ENCODE assay signal across 8 cellular contexts in genomic region chr5:127517110-127517479, GRCh38. TPM values are rescaled to one million over a fixed set of nuclear protein-coding genes. Genes with fewer than 3 reads are reported as not detected.
A peak's percentile ranks its signal among the peaks of the same experiment; 100 is the strongest.
DNase-seq lines count a peak whose midpoint lies in the region; ATAC-seq, FAIRE-seq and TF ChIP-seq lines count a peak whose summit lies in the region.

No MANE protein-coding gene starts in this region.

- peaks cover 47% of the 10 kb centered on the region for H3K79me2 ChIP-seq in HepG2 (ENCODE audit: insufficient read depth, low read length)

- POLR2A ChIA-PET in HepG2 (lab: Yijun Ruan, JAX) = interaction anchor here (1.3 kb wide), 1 partner anchor 1578 kb away, joined by 3 read pairs; no protein-coding TSS in a partner anchor

- TF ChIP-seq EP300 in HepG2 (IDR thresholded peaks at IDR 0.05; ENCODE audit: low read depth in 2 of 2, low read length in 2 of 2) (no peak), HepG2 (CRISPR knock-in tag; IDR thresholded peaks at IDR 0.05; ENCODE audit: borderline replicate concordance) (no peak), tibial nerve (IDR thresholded peaks at IDR 0.05) (no peak)

- peaks cover 9% of the 10 kb centered on the region for H3K4me1 ChIP-seq in HUES48 (ENCODE audit: control insufficient read depth, insufficient read depth, low read length)
- H3K4me1 ChIP-seq in ascending aorta = peaks cover 2 to 10% of the 10 kb centered on the region in 2 donors
- peaks cover 52% of the 10 kb centered on the region for H3K4me1 ChIP-seq in HepG2 (ENCODE audit: insufficient read depth, low read length)
- H3K4me1 ChIP-seq in tibial nerve = peaks cover 0 to 28% (median 16%) of the 10 kb centered on the region in 4 donors

- peak overlapping the region; percentile 99 for H3K4me3 ChIP-seq in HUES48 (ENCODE audit: low read depth, low read length)
- peak overlapping the region; percentile 88 to 94 for H3K4me3 ChIP-seq in ascending aorta
- peak overlapping the region; percentile 90 to 99 (median 98) for H3K4me3 ChIP-seq in HepG2 (replicated peaks in 1 of 3; ENCODE audit: insufficient read depth in 1 of 3, low read depth in 2 of 3, low read length in 3 of 3)
- H3K4me3 ChIP-seq in tibial nerve = peak overlapping the region; percentile 36 to 97 (median 88)

- H3K4me2 ChIP-seq in HepG2 (ENCODE audit: low read depth, low read length) = peak overlapping the region; percentile 94

- H3K27ac ChIP-seq in HUES48 (ENCODE audit: low read depth, low read length) (peak overlapping the region; percentile 53), ascending aorta (peak overlapping the region in 1 of 2 donors; percentile 52), HepG2 (ENCODE audit: extremely low read length, insufficient read depth, low read length) (peak overlapping the region; percentile 59), tibial nerve (peak overlapping the region in 3 of 4 donors; percentile 18 to 85 (median 62))

- FAIRE-seq in HepG2 (lab: Jason Lieb, UNC) = no peak
- FAIRE-seq in GM19239 (lab: Jason Lieb, UNC) = no peak

- H4K20me1 ChIP-seq in HepG2 (ENCODE audit: insufficient read depth, low read length) = peaks cover 28% of the 10 kb centered on the region

- TF ChIP-seq CTCF in ascending aorta (IDR thresholded peaks at IDR 0.05) (no peak), HepG2 (CRISPR knock-in tag; IDR thresholded peaks at IDR 0.05) (no peak), tibial nerve (IDR thresholded peaks at IDR 0.05) (no peak)

- TF ChIP-seq POLR2A in HepG2 (IDR thresholded peaks at IDR 0.05; ENCODE audit: insufficient read depth in 1 of 2, low read depth in 2 of 2, low read length in 2 of 2) = no peak
- TF ChIP-seq POLR2A in tibial nerve (IDR thresholded peaks at IDR 0.05) = no peak

- peaks cover 22% of the 10 kb centered on the region for H3K36me3 ChIP-seq in HUES48 (ENCODE audit: control insufficient read depth, insufficient read depth, low read length)
- H3K36me3 ChIP-seq in ascending aorta = no peaks in the 10 kb centered on the region
- peaks cover 1 to 7% of the 10 kb centered on the region in 2 experiments; a peak in 3 of 5 replicates for H3K36me3 ChIP-seq in HepG2 (replicated peaks in 1 of 2; ENCODE audit: control insufficient read depth in 1 of 2, insufficient read depth in 2 of 2, low read length in 2 of 2)
- H3K36me3 ChIP-seq in tibial nerve = peaks cover 0 to 7% (median 0%) of the 10 kb centered on the region in 3 donors

- in situ Hi-C loops in HepG2 (cut with HindIII; ENCODE audit: extremely low pct_ligation_motif_present, low pct_unique_long_range_greater_than_20kb) = no loop called here

- intact Hi-C loops in ascending aorta (cut with DNase I) (loop anchor here (5.0 kb wide), 2 partner anchors 565 to 740 kb away; partner anchors contain the start of genes LMNB1 and SLC12A2), HepG2 (cut with micrococcal nuclease; ENCODE audit: unreplicated experiment) (loop anchor here (10.0 kb wide), 1 partner anchor 1578 kb away; the partner anchor contains the start of gene ISOC1)

- DNase-seq in GM04504 (ENCODE audit: low read depth) (peak; percentile 3), ascending aorta (ENCODE audit: low spot score in 2 of 2) (no peak), HepG2 (ENCODE audit: low spot score) (peak; percentile 57), tibial nerve (ENCODE audit: low spot score in 2 of 2) (no peak), iPS-NIHi7 (ENCODE audit: extremely low spot score) (no peak), GM19239 (ENCODE audit: insufficient read length, low spot score) (no peak)

- 0% methylated on average over 8 of the region's 9 CpGs for WGBS in HepG2 (ENCODE audit: low lambda C conversion rate)
- WGBS in tibial nerve, 2 donors = 15% methylated on average over 7 to 9 of the region's 9 CpGs

- H3K9me3 ChIP-seq in HUES48 (ENCODE audit: control insufficient read depth, insufficient read depth, low read length) (peaks cover 7% of the 10 kb centered on the region), ascending aorta (no peaks in the 10 kb centered on the region), HepG2 (ENCODE audit: low read length) (no peaks in the 10 kb centered on the region), tibial nerve (no peaks in the 10 kb centered on the region)

- ATAC-seq in GM21528 (IDR thresholded peaks at IDR 0.05; ENCODE audit: low FRiP score, unreplicated experiment) = peak; percentile 44
- ATAC-seq in HepG2 = peak; percentile 44

- no peak for TF ChIP-seq RAD21 in HepG2 (CRISPR knock-in tag; IDR thresholded peaks at IDR 0.05)

- TSS peak; percentile 74 for BruUV-seq in HepG2 (replicated peaks; lab: Mats Ljungman, UMichigan)

- CTCF ChIA-PET in HepG2 (lab: Yijun Ruan, JAX; ENCODE audit: low intra/inter-chr PET ratio, low total read pairs) = no interaction called here

- H3K9ac ChIP-seq in HUES48 (ENCODE audit: low read depth, low read length) = peak overlapping the region; percentile 22; the same call in 1 of the 2 replicates
- H3K9ac ChIP-seq in HepG2 (ENCODE audit: insufficient read depth, low read depth, low read length) = peak overlapping the region; percentile 59

- peak overlapping the region; percentile 91 for H2AFZ ChIP-seq in HepG2 (ENCODE audit: low read length)

- H3K27me3 ChIP-seq in HUES48 (ENCODE audit: control insufficient read depth, insufficient read depth, low read length) (no peaks in the 10 kb centered on the region), ascending aorta (no peaks in the 10 kb centered on the region), HepG2 (ENCODE audit: control insufficient read depth in 1 of 2, insufficient read depth in 2 of 2, low read length in 2 of 2) (no peaks in the 10 kb centered on the region; a peak in 1 of 5 replicates), tibial nerve (no peaks in the 10 kb centered on the region)

TF ChIP-seq in HepG2, 621 proteins besides CTCF, POLR2A, EP300 and RAD21 (continues in another document):
- TF ChIP-seq, protein P1, sequence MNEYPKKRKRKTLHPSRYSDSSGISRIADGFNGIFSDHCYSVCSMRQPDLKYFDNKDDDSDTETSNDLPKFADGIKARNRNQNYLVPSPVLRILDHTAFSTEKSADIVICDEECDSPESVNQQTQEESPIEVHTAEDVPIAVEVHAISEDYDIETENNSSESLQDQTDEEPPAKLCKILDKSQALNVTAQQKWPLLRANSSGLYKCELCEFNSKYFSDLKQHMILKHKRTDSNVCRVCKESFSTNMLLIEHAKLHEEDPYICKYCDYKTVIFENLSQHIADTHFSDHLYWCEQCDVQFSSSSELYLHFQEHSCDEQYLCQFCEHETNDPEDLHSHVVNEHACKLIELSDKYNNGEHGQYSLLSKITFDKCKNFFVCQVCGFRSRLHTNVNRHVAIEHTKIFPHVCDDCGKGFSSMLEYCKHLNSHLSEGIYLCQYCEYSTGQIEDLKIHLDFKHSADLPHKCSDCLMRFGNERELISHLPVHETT (CRISPR knock-in tag; conservative IDR thresholded peaks at IDR 0.05) = no peak
- TF ChIP-seq AGO2 (optimal IDR thresholded peaks at IDR 0.05; ENCODE audit: low read depth, low read length) (no peak), PTBP1 (IDR thresholded peaks at IDR 0.05; ENCODE audit: low read depth, low read length, poor library complexity, severe bottlenecking) (no peak), GABPA (IDR thresholded peaks at IDR 0.05; ENCODE audit: low read depth, low read length) (no peak), GABPA (CRISPR knock-in tag; IDR thresholded peaks at IDR 0.05; ENCODE audit: low read depth) (no peak), HIVEP1 (CRISPR knock-in tag; IDR thresholded peaks at IDR 0.05) (no peak), CBX5 (CRISPR knock-in tag; IDR thresholded peaks at IDR 0.05; ENCODE audit: borderline replicate concordance) (no peak; the same call in 1 of the 2 replicates), ZNF263 (CRISPR knock-in tag; IDR thresholded peaks at IDR 0.05) (no peak), RAD51 (IDR thresholded peaks at IDR 0.05; ENCODE audit: borderline replicate concordance) (no peak), SALL2 (CRISPR knock-in tag; IDR thresholded peaks at IDR 0.05) (no peak), ZBTB20 (CRISPR knock-in tag; IDR thresholded peaks at IDR 0.05; ENCODE audit: borderline replicate concordance, low read depth) (peak; percentile 5; the same call in 1 of the 2 replicates), ZNF777 (CRISPR knock-in tag; IDR thresholded peaks at IDR 0.05) (no peak), CHD4 (IDR thresholded peaks at IDR 0.05; ENCODE audit: borderline replicate concordance, low read length) (0 out of 2 replicates have a peak, but pooled peaks have one; percentile 25), ASH2L (IDR thresholded peaks at IDR 0.05; ENCODE audit: insufficient read length, low read depth, low read length) (peak; percentile 7), FIP1L1 (IDR thresholded peaks at IDR 0.05; ENCODE audit: borderline replicate concordance, insufficient read depth, low read depth, low read length) (no peak), BCL6 (CRISPR knock-in tag; IDR thresholded peaks at IDR 0.05) (0 out of 2 replicates have a peak, but pooled peaks have one; percentile 14), MATR3 (CRISPR knock-in tag; IDR thresholded peaks at IDR 0.05) (no peak)

RNA-seq across cellular contexts. Expression of gene PRRC1, which starts 0.3 kb away (rescaled TPM):
- total RNA-seq in ascending aorta (39.5 TPM), HepG2 (2016; rRNA removed; fragmentation: Illumina TruSeq; extraction: Trizol) (51.9 and 86.7 TPM in 2 replicates), tibial nerve (10 to 100 TPM; 31.5 to 72.2 (median 44.7) TPM)
- total RNA-seq in HepG2 (2016; cell fraction: cytosol; rRNA removed; fragmentation: Illumina TruSeq; extraction: Trizol; ENCODE audit: low read depth) = 6.9 and 8.1 TPM in 2 replicates
- 54.9 and 90.6 TPM in 2 replicates for total RNA-seq in HepG2 (2016; cell fraction: insoluble cytoplasmic fraction; rRNA removed; fragmentation: Illumina TruSeq; extraction: Trizol)
- total RNA-seq in HepG2 (2016; cell fraction: membrane; rRNA removed; fragmentation: Illumina TruSeq; extraction: Trizol) = 21.7 and 24.5 TPM in 2 replicates
- 52.8 and 60.1 TPM in 2 replicates for total RNA-seq in HepG2 (2016; cell fraction: nucleus; rRNA removed; fragmentation: Illumina TruSeq; extraction: Trizol)
- 35.6 and 48.5 TPM in 2 replicates for polyA plus RNA-seq in HepG2 (2011; rRNA removed)
- 30.9 and 35.4 TPM in 2 replicates for polyA plus RNA-seq in HepG2 (2011; cell fraction: cytosol; rRNA removed)
- polyA plus RNA-seq in HepG2 (2011; cell fraction: nucleus; rRNA removed) = 30.6 and 35.0 TPM in 2 replicates
- 33.3 and 37.5 TPM in 2 replicates for polyA plus RNA-seq in HepG2 (2012)
- 4.3 and 4.4 TPM in 2 replicates for polyA plus RNA-seq in HepG2 (2016; cell fraction: cytosol; fragmentation: Illumina TruSeq; extraction: Trizol; ENCODE audit: low read depth)
- 82.0 and 92.5 TPM in 2 replicates for polyA plus RNA-seq in HepG2 (2016; cell fraction: insoluble cytoplasmic fraction; fragmentation: Illumina TruSeq; extraction: Trizol; ENCODE audit: low read depth)
- 10.4 and 12.0 TPM in 2 replicates for polyA plus RNA-seq in HepG2 (2016; cell fraction: membrane; fragmentation: Illumina TruSeq; extraction: Trizol; ENCODE audit: low read depth)
- 56.8 and 58.4 TPM in 2 replicates for polyA plus RNA-seq in HepG2 (2016; cell fraction: nucleus; fragmentation: Illumina TruSeq; extraction: Trizol; ENCODE audit: insufficient read depth, low read depth)
- polyA minus RNA-seq in HepG2 (2011; rRNA and poly(A)+ RNA removed; ENCODE audit: low replicate concordance) = 104 and 160 TPM in 2 replicates
- polyA minus RNA-seq in HepG2 (2011; cell fraction: cytosol; rRNA and poly(A)+ RNA removed) = 50.1 and 53.5 TPM in 2 replicates
- 87.8 and 115 TPM in 2 replicates for polyA minus RNA-seq in HepG2 (2011; cell fraction: nucleus; rRNA and poly(A)+ RNA removed)

Comparison
In these comparisons a context has a peak if more than half of its experiments do, and no peak if none do; other contexts are left out.
1. DNase-seq: peak in GM04504 (single experiment) and HepG2 (single experiment); none in ascending aorta (0 of 2), tibial nerve (0 of 2), iPS-NIHi7 (single experiment) and GM19239 (single experiment).
2. Peak in every context shown above with its lines, with median percentiles within 50 percentile points of each other: H3K4me3 ChIP-seq.